In genomic region chr4:117085185-117085701, GRCh38 we compare ENCODE assay signal across 8 cellular contexts. TPM values are rescaled to one million over a fixed set of nuclear protein-coding genes. Genes with fewer than 3 reads are reported as not detected.
A peak's percentile ranks its signal among the peaks of the same experiment; 100 is the strongest.
DNase-seq lines count a peak whose midpoint lies in the region; ATAC-seq and TF ChIP-seq lines count a peak whose summit lies in the region.

TRAM1L1 (minus strand) TSS chr4:117085576; CDS start chr4:117085393, 183 bp downstream.

- CTCF ChIA-PET in SK-N-SH (lab: Yijun Ruan, JAX): interaction anchor here (0.8 to 1.4 kb wide), 4 partner anchors 11 to 764 kb away, joined by 3 to 4 read pairs (median 4); no protein-coding TSS in a partner anchor

- peak within 1 kb of the TSS; percentile 100 for H2AFZ ChIP-seq in SK-N-SH (ENCODE audit: low read depth)

- peak; percentile 49 for TF ChIP-seq RAD21 in SK-N-SH (IDR thresholded peaks at IDR 0.05; ENCODE audit: low read length)

- H4K20me1 ChIP-seq in SK-N-SH (ENCODE audit: insufficient read depth): no peaks in the 10 kb centered on the region

- 2% methylated on average over 26 of the region's 41 CpGs for whole genome bisulfite sequencing in SK-N-SH (ENCODE audit: low lambda C conversion rate)
- WGBS in lung, 2 donors: 1% methylated on average over 41 of the region's 41 CpGs

- TF ChIP-seq EP300 in SK-N-SH (IDR thresholded peaks at IDR 0.05; ENCODE audit: borderline replicate concordance in 1 of 2, low read depth in 1 of 2, low read length in 1 of 2): no peak

- DNase-seq in GM03348 (ENCODE audit: low spot score): peak; percentile 92
- peak; percentile 92 for DNase-seq in SK-N-SH
- peak; percentile 54 for DNase-seq in epidermal melanocyte (ENCODE audit: insufficient read length, low spot score)
- DNase-seq in lung (ENCODE audit: low spot score): peak; percentile 58

- H3K36me3 ChIP-seq in SK-N-SH (replicated peaks in 1 of 2; ENCODE audit: control insufficient read depth in 1 of 2, insufficient read depth in 2 of 2, low read length in 1 of 2): peaks cover 0 to 15% of the 10 kb centered on the region in 2 experiments
- H3K36me3 ChIP-seq in lung (ENCODE audit: control insufficient read depth in 2 of 2, insufficient read depth in 2 of 2, low read length in 2 of 2): no peaks in the 10 kb centered on the region

- H3K27me3 ChIP-seq in SK-N-SH (ENCODE audit: insufficient read depth) (no peaks in the 10 kb centered on the region), lung (ENCODE audit: control insufficient read depth, insufficient read depth) (no peaks in the 10 kb centered on the region)

- ATAC-seq in HG03521 (IDR thresholded peaks at IDR 0.05; ENCODE audit: unreplicated experiment) (peak; percentile 48), lung (ENCODE audit: insufficient read depth, low FRiP score) (peak; percentile 76), HG02623 (IDR thresholded peaks at IDR 0.05; ENCODE audit: unreplicated experiment) (no peak), GM19328 (IDR thresholded peaks at IDR 0.05; ENCODE audit: unreplicated experiment) (no peak)

- peak within 1 kb of the TSS; percentile 84 for H3K9ac ChIP-seq in SK-N-SH

- no peaks in the 10 kb centered on the region for H3K9me2 ChIP-seq in SK-N-SH

- H3K79me2 ChIP-seq in SK-N-SH (ENCODE audit: insufficient read depth): no peaks in the 10 kb centered on the region

- TF ChIP-seq CTCF in SK-N-SH (IDR thresholded peaks at IDR 0.05) (peak; percentile 32), lung (IDR thresholded peaks at IDR 0.05; ENCODE audit: control extremely low read depth, extremely low read depth) (no peak)

- H3K9me3 ChIP-seq in SK-N-SH: 0 out of 2 replicates have a peak, but pooled peaks cover 4% of the 10 kb centered on the region
- no peaks in the 10 kb centered on the region for H3K9me3 ChIP-seq in lung (ENCODE audit: control insufficient read depth in 2 of 2, insufficient read depth in 1 of 2, low read length in 1 of 2)

- peak within 1 kb of the TSS; percentile 64 to 93 for H3K27ac ChIP-seq in SK-N-SH (ENCODE audit: low read depth in 2 of 2, low read length in 1 of 2)
- H3K27ac ChIP-seq in lung (ENCODE audit: low read depth in 1 of 2, low read length in 1 of 2): no peak within 1 kb of the TSS
- H3K27ac ChIP-seq in temporal lobe (ENCODE audit: low read depth, low read length): peak within 1 kb of the TSS; percentile 44

- H3K4me2 ChIP-seq in SK-N-SH: peak within 1 kb of the TSS; percentile 86

- POLR2A ChIA-PET in SK-N-SH (lab: Yijun Ruan, JAX): no interaction called here

- H3K4me1 ChIP-seq in SK-N-SH (ENCODE audit: control insufficient read depth in 1 of 2, insufficient read depth in 2 of 2, low read depth in 1 of 2, low read length in 1 of 2) (peaks cover 0 to 6% of the 10 kb centered on the region in 2 experiments; a peak in 2 of 4 replicates), lung (ENCODE audit: control insufficient read depth in 2 of 2, insufficient read depth in 2 of 2, low read length in 2 of 2) (peaks cover 0 to 2% of the 10 kb centered on the region in 2 donors)

- H3F3A ChIP-seq in SK-N-SH (replicated peaks; ENCODE audit: insufficient read depth): peaks cover 10% of the 10 kb centered on the region

- H3K4me3 ChIP-seq in SK-N-SH (ENCODE audit: low read depth in 2 of 2, low read length in 1 of 2) (peak within 1 kb of the TSS; percentile 72 to 80), lung (peak within 1 kb of the TSS; percentile 82)

TF ChIP-seq in SK-N-SH, 30 proteins besides CTCF, POLR2A, EP300 and RAD21 (continues in another document):
- TF ChIP-seq MXI1 (IDR thresholded peaks at IDR 0.05; ENCODE audit: low read depth, low read length): no peak
- peak; percentile 31 for TF ChIP-seq ELF1 (IDR thresholded peaks at IDR 0.05)
- TF ChIP-seq YY1 (IDR thresholded peaks at IDR 0.05; ENCODE audit: low read depth): no peak; the same call in 1 of the 2 replicates
- no peak for TF ChIP-seq FOSL2 (IDR thresholded peaks at IDR 0.05; ENCODE audit: borderline replicate concordance, low read depth)
- TF ChIP-seq RCOR1 (IDR thresholded peaks at IDR 0.05; ENCODE audit: low read length): no peak
- TF ChIP-seq POLR2AphosphoS5 (IDR thresholded peaks at IDR 0.05; ENCODE audit: low read depth, low read length): peak; percentile 58
- no peak for TF ChIP-seq SIN3A (IDR thresholded peaks at IDR 0.05; ENCODE audit: borderline replicate concordance, low read depth, low read length)
- TF ChIP-seq, protein P1, sequence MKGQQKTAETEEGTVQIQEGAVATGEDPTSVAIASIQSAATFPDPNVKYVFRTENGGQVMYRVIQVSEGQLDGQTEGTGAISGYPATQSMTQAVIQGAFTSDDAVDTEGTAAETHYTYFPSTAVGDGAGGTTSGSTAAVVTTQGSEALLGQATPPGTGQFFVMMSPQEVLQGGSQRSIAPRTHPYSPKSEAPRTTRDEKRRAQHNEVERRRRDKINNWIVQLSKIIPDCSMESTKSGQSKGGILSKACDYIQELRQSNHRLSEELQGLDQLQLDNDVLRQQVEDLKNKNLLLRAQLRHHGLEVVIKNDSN (IDR thresholded peaks at IDR 0.05; ENCODE audit: borderline replicate concordance, low read depth): no peak
- no peak for TF ChIP-seq RFX5 (IDR thresholded peaks at IDR 0.05; ENCODE audit: low read length)
- TF ChIP-seq TEAD4 (IDR thresholded peaks at IDR 0.05; ENCODE audit: borderline replicate concordance, insufficient read depth): no peak
- TF ChIP-seq, protein P2, sequence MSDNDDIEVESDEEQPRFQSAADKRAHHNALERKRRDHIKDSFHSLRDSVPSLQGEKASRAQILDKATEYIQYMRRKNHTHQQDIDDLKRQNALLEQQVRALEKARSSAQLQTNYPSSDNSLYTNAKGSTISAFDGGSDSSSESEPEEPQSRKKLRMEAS (IDR thresholded peaks at IDR 0.05; ENCODE audit: low read depth): peak; percentile 71; the same call in 1 of the 2 replicates
- TF ChIP-seq, protein P3, sequence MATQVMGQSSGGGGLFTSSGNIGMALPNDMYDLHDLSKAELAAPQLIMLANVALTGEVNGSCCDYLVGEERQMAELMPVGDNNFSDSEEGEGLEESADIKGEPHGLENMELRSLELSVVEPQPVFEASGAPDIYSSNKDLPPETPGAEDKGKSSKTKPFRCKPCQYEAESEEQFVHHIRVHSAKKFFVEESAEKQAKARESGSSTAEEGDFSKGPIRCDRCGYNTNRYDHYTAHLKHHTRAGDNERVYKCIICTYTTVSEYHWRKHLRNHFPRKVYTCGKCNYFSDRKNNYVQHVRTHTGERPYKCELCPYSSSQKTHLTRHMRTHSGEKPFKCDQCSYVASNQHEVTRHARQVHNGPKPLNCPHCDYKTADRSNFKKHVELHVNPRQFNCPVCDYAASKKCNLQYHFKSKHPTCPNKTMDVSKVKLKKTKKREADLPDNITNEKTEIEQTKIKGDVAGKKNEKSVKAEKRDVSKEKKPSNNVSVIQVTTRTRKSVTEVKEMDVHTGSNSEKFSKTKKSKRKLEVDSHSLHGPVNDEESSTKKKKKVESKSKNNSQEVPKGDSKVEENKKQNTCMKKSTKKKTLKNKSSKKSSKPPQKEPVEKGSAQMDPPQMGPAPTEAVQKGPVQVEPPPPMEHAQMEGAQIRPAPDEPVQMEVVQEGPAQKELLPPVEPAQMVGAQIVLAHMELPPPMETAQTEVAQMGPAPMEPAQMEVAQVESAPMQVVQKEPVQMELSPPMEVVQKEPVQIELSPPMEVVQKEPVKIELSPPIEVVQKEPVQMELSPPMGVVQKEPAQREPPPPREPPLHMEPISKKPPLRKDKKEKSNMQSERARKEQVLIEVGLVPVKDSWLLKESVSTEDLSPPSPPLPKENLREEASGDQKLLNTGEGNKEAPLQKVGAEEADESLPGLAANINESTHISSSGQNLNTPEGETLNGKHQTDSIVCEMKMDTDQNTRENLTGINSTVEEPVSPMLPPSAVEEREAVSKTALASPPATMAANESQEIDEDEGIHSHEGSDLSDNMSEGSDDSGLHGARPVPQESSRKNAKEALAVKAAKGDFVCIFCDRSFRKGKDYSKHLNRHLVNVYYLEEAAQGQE (IDR thresholded peaks at IDR 0.05; ENCODE audit: low read depth, low read length): 0 out of 2 replicates have a peak, but pooled peaks have one; percentile 23
- TF ChIP-seq MEF2A (IDR thresholded peaks at IDR 0.05; ENCODE audit: borderline replicate concordance, low read depth): no peak
- 0 out of 2 replicates have a peak, but pooled peaks have one; percentile 34 for TF ChIP-seq FOXM1 (IDR thresholded peaks at IDR 0.05; ENCODE audit: low read depth)
- TF ChIP-seq TAF1 (IDR thresholded peaks at IDR 0.05; ENCODE audit: borderline replicate concordance, low read depth, low read length): peak; percentile 53
- no peak for TF ChIP-seq RXRA (IDR thresholded peaks at IDR 0.05; ENCODE audit: borderline replicate concordance, low read depth)
- no peak for TF ChIP-seq NFIC (IDR thresholded peaks at IDR 0.05; ENCODE audit: borderline replicate concordance)
- peak; percentile 5 for TF ChIP-seq CHD2 (IDR thresholded peaks at IDR 0.05; ENCODE audit: low read length, partially characterized antibody)
- TF ChIP-seq NRF1 (IDR thresholded peaks at IDR 0.05; ENCODE audit: low read depth, low read length): peak; percentile 92
- 0 out of 2 replicates have a peak, but pooled peaks have one; percentile 23 for TF ChIP-seq PBX3 (IDR thresholded peaks at IDR 0.05)

RNA-seq across cellular contexts. Expression of gene TRAM1L1, which starts in this region (rescaled TPM):
- polyA plus RNA-seq in SK-N-SH (2012; rRNA removed) (2.4 and 3.0 TPM in 2 replicates), lung (1 to 10 TPM in 1 of 2 donors, under 1 TPM in 1; 0.79 to 1.0 TPM)
- 3.7 and 4.1 TPM in 2 replicates for polyA plus RNA-seq in SK-N-SH (2012; cell fraction: cytosol; rRNA removed)
- polyA plus RNA-seq in SK-N-SH (2012; cell fraction: nucleus; rRNA removed): 0.48 and 1.8 TPM in 2 replicates
- total RNA-seq in lung (1 to 10 TPM; 1.8 to 4.8 TPM), temporal lobe (22.1 TPM)

Comparison
In these comparisons a context has a peak if more than half of its experiments do, and no peak if none do; other contexts are left out.
1. ATAC-seq: peak in HG03521 (single experiment) and lung (single experiment); none in HG02623 (single experiment) and GM19328 (single experiment).
2. H3K27ac ChIP-seq: peak in SK-N-SH (2 of 2) and temporal lobe (single experiment); none in lung (0 of 2).
3. Peak in every context shown above with its lines, with median percentiles within 50 percentile points of each other: DNase-seq.